ENCODE assay signal across 8 cellular contexts in the genomic region with DNA sequence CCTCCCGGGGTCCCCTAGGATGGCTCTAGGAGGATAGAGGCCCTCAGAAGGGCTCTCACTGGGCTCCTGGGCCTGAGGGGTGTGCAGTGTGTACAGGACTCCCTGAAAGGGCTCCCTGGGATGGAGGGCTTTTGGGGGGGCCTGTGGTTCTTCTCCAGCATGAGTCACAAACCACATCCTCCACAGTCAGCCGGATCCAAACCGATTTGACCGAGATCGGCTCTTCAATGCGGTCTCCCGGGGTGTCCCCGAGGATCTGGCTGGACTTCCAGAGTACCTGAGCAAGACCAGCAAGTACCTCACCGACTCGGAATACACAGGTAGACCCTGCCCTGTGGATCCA. TPM values are rescaled to one million over a fixed set of nuclear protein-coding genes. Genes with fewer than 3 reads are reported as not detected.
A peak's percentile ranks its signal among the peaks of the same experiment; 100 is the strongest.
DNase-seq lines count a peak whose midpoint lies in the region; ATAC-seq and TF ChIP-seq lines count a peak whose summit lies in the region.

No MANE protein-coding gene starts in this region.

- H3K27me3 Mint-ChIP-seq in nephron progenitor cell (ENCODE audit: low read depth, poor library complexity), result peaks cover 8% of the 10 kb centered on the region

- in situ Hi-C loops in ACHN (cut with HindIII; ENCODE audit: low pct_ligation_motif_present, low pct_unique_long_range_greater_than_20kb, low sequenced_read_pairs), result no loop called here

- H3K27ac Mint-ChIP-seq in nephron progenitor cell, result no peak overlapping the region

- no peaks in the 10 kb centered on the region for H3K9me3 Mint-ChIP-seq in nephron progenitor cell

- H3K36me3 Mint-ChIP-seq in nephron progenitor cell (ENCODE audit: low read depth), result no peaks in the 10 kb centered on the region

- peaks cover 36% of the 10 kb centered on the region for H3K4me1 Mint-ChIP-seq in nephron progenitor cell

- ATAC-seq in HG03432 (IDR thresholded peaks at IDR 0.05; ENCODE audit: unreplicated experiment) (peak; percentile 2), GM18873 (IDR thresholded peaks at IDR 0.05; ENCODE audit: low FRiP score, unreplicated experiment) (no peak), omental fat pad (ENCODE audit: low FRiP score) (no peak)

- DNase-seq in ACHN (peak; percentile 94), activated T-helper 1 cell treated with Interleukin-2 at 50 U/mL for 16 hours (ENCODE audit: low read depth) (peak; percentile 24), islet precursor cell (peak; percentile 69), nephron progenitor cell (no peak), omental fat pad (ENCODE audit: low spot score) (no peak), amygdala (lab: John Stamatoyannopoulos, UW) (no peak)

- no peak overlapping the region for H3K4me3 Mint-ChIP-seq in nephron progenitor cell

- no peak for TF ChIP-seq CTCF in nephron progenitor cell (IDR thresholded peaks at IDR 0.05)
- no peak for TF ChIP-seq CTCF in omental fat pad (IDR thresholded peaks at IDR 0.05)

RNA-seq across cellular contexts. Expression of a gene that starts 4.5 kb away (rescaled TPM):
- total RNA-seq in omental fat pad, result 10 to 100 TPM; 12.1 to 47.6 (median 28.9) TPM

RNA-seq across cellular contexts. Expression of a gene that starts 39.0 kb away (rescaled TPM):
- total RNA-seq in omental fat pad, result 1,000 to 10,000 TPM in 1 of 4 donors, 100 to 1,000 TPM in 3; 679 to 1,195 (median 826) TPM

Comparison
In these comparisons a context has a peak if more than half of its experiments do, and no peak if none do; other contexts are left out.
1. DNase-seq: peak in ACHN (single experiment), activated T-helper 1 cell treated with Interleukin-2 at 50 U/mL for 16 hours (single experiment) and islet precursor cell (single experiment); none in nephron progenitor cell (single experiment), omental fat pad (single experiment) and amygdala (0 of 56).